ENCODE assay signal across 2 cellular contexts in genomic region chr14:93891756-93892504, GRCh38.
A peak's percentile ranks its signal among the peaks of the same experiment; 100 is the strongest.
TF ChIP-seq lines count a peak whose summit lies in the region.

No MANE protein-coding gene starts in this region.

TF ChIP-seq in HEK293, 187 proteins besides CTCF, POLR2A, EP300 and RAD21 (continued from another document):
- TF ChIP-seq ZNF449 (tag by site-specific recombination; IDR thresholded peaks at IDR 0.05) (no peak), ZNF513 (tag by site-specific recombination; IDR thresholded peaks at IDR 0.05) (no peak), ZSCAN23 (tag by site-specific recombination; IDR thresholded peaks at IDR 0.05) (no peak), KLF17 (tag by site-specific recombination; IDR thresholded peaks at IDR 0.05) (peak; percentile 95), SP7 (tag by site-specific recombination; IDR thresholded peaks at IDR 0.05) (no peak), ZNF514 (tag by site-specific recombination; IDR thresholded peaks at IDR 0.05) (no peak), ZNF580 (tag by site-specific recombination; IDR thresholded peaks at IDR 0.05) (no peak), ZBTB1 (tag by site-specific recombination; IDR thresholded peaks at IDR 0.05) (no peak), KLF16 (tag by site-specific recombination; IDR thresholded peaks at IDR 0.05) (0 out of 2 replicates have a peak, but pooled peaks have one; percentile 35), SETDB1 (IDR thresholded peaks at IDR 0.05; ENCODE audit: insufficient read length, low read length) (no peak), ZNF768 (tag by site-specific recombination; IDR thresholded peaks at IDR 0.05) (no peak)

TF ChIP-seq in H1, 55 proteins besides CTCF, POLR2A, EP300 and RAD21 (continued from another document):
- no peak for TF ChIP-seq RNF2 (IDR thresholded peaks at IDR 0.05; ENCODE audit: borderline replicate concordance, low read depth, low read length, missing control alignments, poor library complexity, severe bottlenecking)
TF ChIP-seq in H1: peak in this region for 0.
